8 cellular contexts compared by ENCODE assay signal in genomic region chr22:36365020-36365411, GRCh38. TPM values are rescaled to one million over a fixed set of nuclear protein-coding genes. Genes with fewer than 3 reads are reported as not detected.
A peak's percentile ranks its signal among the peaks of the same experiment; 100 is the strongest.
DNase-seq lines count a peak whose midpoint lies in the region; ATAC-seq, FAIRE-seq and TF ChIP-seq lines count a peak whose summit lies in the region.

No MANE protein-coding gene starts in this region.

- peak overlapping the region; percentile 38 for H3K9ac ChIP-seq in keratinocyte (ENCODE audit: control insufficient read depth, extremely low read depth, insufficient read depth, low read length)

- peak overlapping the region; percentile 49 for H3K27ac ChIP-seq in keratinocyte (ENCODE audit: control insufficient read depth, insufficient read depth, low read length)

- dilution Hi-C loops in keratinocyte (cut with MboI; ENCODE audit: extremely low pct_ligation_motif_present, low sequenced_read_pairs): no loop called here

- peak overlapping the region; percentile 43 for H3K4me2 ChIP-seq in keratinocyte (ENCODE audit: control insufficient read depth, extremely low read depth, insufficient read depth, low read depth, low read length)

- peaks cover 97% of the 10 kb centered on the region for H3K4me1 ChIP-seq in keratinocyte (ENCODE audit: control insufficient read depth, extremely low read depth, insufficient read depth, low read length)

- peaks cover 6% of the 10 kb centered on the region for H3K9me1 ChIP-seq in keratinocyte (ENCODE audit: control insufficient read depth, extremely low read depth, insufficient read depth, low read length)

- ATAC-seq in GM18907 (IDR thresholded peaks at IDR 0.05; ENCODE audit: unreplicated experiment): no peak

- no peaks in the 10 kb centered on the region for H3K9me3 ChIP-seq in keratinocyte (ENCODE audit: control insufficient read depth, low read depth, low read length)

- H2AFZ ChIP-seq in keratinocyte (ENCODE audit: control insufficient read depth, low read length): no peak overlapping the region

- DNase-seq in NCI-H2227 (lab: John Stamatoyannopoulos, UW; ENCODE audit: unreplicated experiment): peak; percentile 12
- no peak for DNase-seq in NCI-H2227 treated with DMSO at 0.1 percent for 48 hours (lab: John Stamatoyannopoulos, UW)
- peak; percentile 90 for DNase-seq in T follicular helper cell (ENCODE audit: low read depth)
- DNase-seq in activated naive CD8-positive, alpha-beta T cell treated with anti-CD3 and anti-CD28 coated beads, Interleukin-2, amount 50 U/mL, for 16 hours (ENCODE audit: low read depth, low spot score): peak; percentile 83
- DNase-seq in keratinocyte (ENCODE audit: low read depth, low spot score): peak; percentile 89
- DNase-seq in stimulated activated CD4-positive, alpha-beta T cell treated with anti-CD3 and anti-CD28 coated beads, Interleukin-2, amount 100 ng/mL, for 4 hours (ENCODE audit: low read depth): peak; percentile 92
- no peak for DNase-seq in D341Med (ENCODE audit: low spot score)

- H4K20me1 ChIP-seq in keratinocyte (ENCODE audit: control insufficient read depth, extremely low read depth, insufficient read depth, low read length): peaks cover 91% of the 10 kb centered on the region

- no peaks in the 10 kb centered on the region for H3K27me3 ChIP-seq in keratinocyte (ENCODE audit: control insufficient read depth, extremely low read depth, insufficient read depth, low read length)

- FAIRE-seq in keratinocyte (lab: Jason Lieb, UNC): peak; percentile 90

- TF ChIP-seq CTCF in keratinocyte (optimal IDR thresholded peaks at IDR 0.05 in 1 of 3, IDR thresholded peaks at IDR 0.05 in 1 of 3, conservative IDR thresholded peaks at IDR 0.05 in 1 of 3; ENCODE audit: extremely low read depth in 1 of 3, insufficient read depth in 2 of 3, low read length in 3 of 3): no peak

- peaks cover 33 to 49% of the 10 kb centered on the region in 2 experiments for H3K36me3 ChIP-seq in keratinocyte (ENCODE audit: control insufficient read depth in 2 of 2, extremely low read depth in 1 of 2, insufficient read depth in 2 of 2, low read length in 2 of 2)

- no peak overlapping the region for H3K4me3 ChIP-seq in keratinocyte (ENCODE audit: control insufficient read depth in 2 of 3, extremely low read depth in 1 of 3, insufficient read depth in 2 of 3, low read depth in 1 of 3, low read length in 3 of 3)

- peaks cover 99% of the 10 kb centered on the region for H3K79me2 ChIP-seq in keratinocyte (ENCODE audit: control insufficient read depth, insufficient read depth, low read length)

RNA-seq across cellular contexts. Expression of gene MYH9, which starts 22.8 kb away (rescaled TPM):
- 277 to 489 TPM (median 351 TPM) in 3 replicates for polyA plus RNA-seq in keratinocyte
- polyA plus RNA-seq in keratinocyte (2011; ENCODE audit: low read depth): 526 TPM
- polyA plus RNA-seq in keratinocyte (2011; cell fraction: cytosol; rRNA removed): 357 and 388 TPM in 2 replicates
- 864 and 995 TPM in 2 replicates for polyA plus RNA-seq in keratinocyte (2011; cell fraction: nucleus; rRNA removed)
- 168 and 903 TPM in 2 replicates for polyA plus RNA-seq in keratinocyte (2012; ENCODE audit: low replicate concordance)
- 752 to 1,882 TPM (median 1,066 TPM) in 3 replicates for polyA minus RNA-seq in keratinocyte
- 461 TPM for polyA minus RNA-seq in keratinocyte (2011; cell fraction: cytosol; rRNA and poly(A)+ RNA removed)
- 623 and 1,627 TPM in 2 replicates for polyA minus RNA-seq in keratinocyte (2011; cell fraction: nucleus; rRNA and poly(A)+ RNA removed)

Comparison
In these comparisons a context has a peak if more than half of its experiments do, and no peak if none do; other contexts are left out.
1. DNase-seq: peak in NCI-H2227 (single experiment), T follicular helper cell (single experiment), activated naive CD8-positive, alpha-beta T cell treated with anti-CD3 and anti-CD28 coated beads, Interleukin-2, amount 50 U/mL, for 16 hours (single experiment), keratinocyte (single experiment) and stimulated activated CD4-positive, alpha-beta T cell treated with anti-CD3 and anti-CD28 coated beads, Interleukin-2, amount 100 ng/mL, for 4 hours (single experiment); none in NCI-H2227 treated with DMSO at 0.1 percent for 48 hours (single experiment) and D341Med (single experiment).